Comparison of ENCODE assay signal across 32 cellular contexts in genomic region chr19:29516821-29517395, GRCh38. TPM values are rescaled to one million over a fixed set of nuclear protein-coding genes. Genes with fewer than 3 reads are reported as not detected.
"Had no signal": no experiment of that assay in that cellular context is flagged by ENCODE, and none has a peak within 500 bp of the region (broad histone marks: within the 10 kb centered on the region; RNA-seq: fewer than 3 reads in every experiment).

No MANE protein-coding gene starts in this region.

- H3K36me3 Mint-ChIP-seq: activated naive CD4-positive, alpha-beta T cell treated with anti-CD3 and anti-CD28 coated beads, Interleukin-2, amount 50 U/mL, for 24 hours; type B pancreatic cell had no signal

- H3K4me1 Mint-ChIP-seq: activated B cell treated with CpG ODN at 0.5 μM for 24 hours; activated CD4-positive, alpha-beta T cell treated with anti-CD3 and anti-CD28 coated beads for 36 hours; activated naive CD4-positive, alpha-beta T cell treated with anti-CD3 and anti-CD28 coated beads, Interleukin-2, amount 50 U/mL, for 24 hours; central memory CD8-positive, alpha-beta T cell; nephron had no signal

- H3K27ac Mint-ChIP-seq: activated B cell treated with CpG ODN at 0.5 μM for 24 hours; activated CD4-positive, alpha-beta T cell treated with anti-CD3 and anti-CD28 coated beads for 36 hours; activated naive CD4-positive, alpha-beta T cell treated with anti-CD3 and anti-CD28 coated beads, Interleukin-2, amount 50 U/mL, for 24 hours; effector memory CD8-positive, alpha-beta T cell; nephron; type B pancreatic cell had no signal

- H3K9me3 Mint-ChIP-seq: activated B cell treated with CpG ODN at 0.5 μM for 24 hours; activated naive CD4-positive, alpha-beta T cell treated with anti-CD3 and anti-CD28 coated beads, Interleukin-2, amount 50 U/mL, for 24 hours; central memory CD8-positive, alpha-beta T cell; effector memory CD8-positive, alpha-beta T cell; nephron; type B pancreatic cell had no signal

- H3K4me3 ChIP-seq: adrenal gland, ascending aorta, colonic mucosa, dorsolateral prefrontal cortex, hepatocyte, SK-N-MC, smooth muscle cell, thoracic aorta had no signal

- H3K4me3 Mint-ChIP-seq: activated B cell treated with CpG ODN at 0.5 μM for 24 hours; activated CD4-positive, alpha-beta T cell treated with anti-CD3 and anti-CD28 coated beads for 36 hours; activated naive CD4-positive, alpha-beta T cell treated with anti-CD3 and anti-CD28 coated beads, Interleukin-2, amount 50 U/mL, for 24 hours; central memory CD8-positive, alpha-beta T cell; effector memory CD8-positive, alpha-beta T cell; nephron; type B pancreatic cell had no signal

- H3K27me3 ChIP-seq: adrenal gland, ascending aorta, colonic mucosa, dorsolateral prefrontal cortex had no signal

- DNase-seq: activated B cell treated with CpG ODN at 0.5 μM for 24 hours; activated CD4-positive, alpha-beta T cell treated with anti-CD3 and anti-CD28 coated beads for 36 hours; activated CD4-positive, alpha-beta T cell treated with anti-CD3 and anti-CD28 coated beads, Interleukin-2, amount 50 U/mL, for 4 hours; activated CD8-positive, alpha-beta memory T cell treated with anti-CD3 and anti-CD28 coated beads for 24 hours; activated CD8-positive, alpha-beta memory T cell treated with anti-CD3 and anti-CD28 coated beads, Interleukin-2, amount 50 U/mL, for 4 hours; activated T-cell treated with anti-CD3 and anti-CD28 coated beads, Interleukin-2, amount 50 U/mL, for 48 hours; adrenal gland; colonic mucosa; effector memory CD8-positive, alpha-beta T cell; foreskin melanocyte; mesenchymal stem cell; nucleus accumbens; stimulated activated CD4-positive, alpha-beta T cell treated with anti-CD3 and anti-CD28 coated beads, Interleukin-4, amount 100 ng/mL, for 1 hour; stimulated activated naive CD4-positive, alpha-beta T cell; T-helper 9 cell had no signal

- H3K36me3 ChIP-seq: adrenal gland, ascending aorta, colonic mucosa, thoracic aorta had no signal

- H3K27ac ChIP-seq: adrenal gland, ascending aorta, colonic mucosa, hepatocyte, SK-N-MC, thoracic aorta had no signal

- H3K4me1 ChIP-seq: adrenal gland, ascending aorta, colonic mucosa had no signal

- H3K9me3 ChIP-seq: adrenal gland, ascending aorta, colonic mucosa, thoracic aorta had no signal

RNA-seq across cellular contexts. Expression of gene VSTM2B, which starts 8.9 kb away (rescaled TPM):
- total RNA-seq: activated B cell treated with CpG ODN at 0.5 μM for 24 hours; activated CD4-positive, alpha-beta T cell treated with anti-CD3 and anti-CD28 coated beads for 36 hours; adrenal gland; ascending aorta; colonic mucosa; endothelial cell of umbilical vein; esophagus mucosa; lower leg skin; mononuclear cell; myocyte; sciatic nerve; smooth muscle cell; T-helper 1 cell treated with Interleukin-12 subunit alpha and Interleukin-12 subunit beta and Interleukin-4 antibody, amounts not matched to agents 30 ng/mL and 1 ng/mL, for 36 hours; thoracic aorta had no signal
- polyA plus RNA-seq: endothelial cell of umbilical vein, smooth muscle cell had no signal
